16 cellular contexts compared by ENCODE assay signal in genomic region chr6:128498244-128498643, GRCh38. TPM values are rescaled to one million over a fixed set of nuclear protein-coding genes. Genes with fewer than 3 reads are reported as not detected.
DNase-seq lines count a peak whose midpoint lies in the region; ATAC-seq and TF ChIP-seq lines count a peak whose summit lies in the region.
"Had no signal": no experiment of that assay in that cellular context is flagged by ENCODE, and none has a peak within 500 bp of the region (broad histone marks: within the 10 kb centered on the region; RNA-seq: fewer than 3 reads in every experiment).

No MANE protein-coding gene starts in this region.

- H3K4me1 Mint-ChIP-seq in progenitor cell of endocrine pancreas (ENCODE audit: low read depth), result peaks cover 26% of the 10 kb centered on the region
- H3K4me1 Mint-ChIP-seq: CD8-positive, alpha-beta memory T cell had no signal

- ATAC-seq in right lobe of liver, result no peak
- no peak for ATAC-seq in GM18870 (IDR thresholded peaks at IDR 0.05; ENCODE audit: unreplicated experiment)
- ATAC-seq: Right ventricle myocardium inferior had no signal

- TF ChIP-seq EP300 in suprapubic skin (IDR thresholded peaks at IDR 0.05), result no peak

- WGBS in right lobe of liver (ENCODE audit: insufficient coverage, low coverage, low lambda C conversion rate, missing lambda C conversion rate), result 14% methylated on average over 2 of the region's 2 CpGs
- 68% methylated on average over 2 of the region's 2 CpGs for WGBS in suprapubic skin

- peak; percentile 70 for DNase-seq in NCI-H69 (lab: John Stamatoyannopoulos, UW)
- DNase-seq in right lobe of liver, result no peak
- DNase-seq in progenitor cell of endocrine pancreas (ENCODE audit: low spot score, unreplicated experiment), result no peak
- DNase-seq in T-helper 9 cell, result no peak
- DNase-seq in suprapubic skin (ENCODE audit: low spot score in 2 of 2), result no peak
- DNase-seq in stimulated activated CD4-positive, alpha-beta T cell treated with anti-CD3 and anti-CD28 coated beads, Interleukin-4, amount 100 ng/mL, for 24 hours, result no peak
- DNase-seq: CD8-positive, alpha-beta memory T cell; HCEC 1CT; NCI-H1048; NCI-H2107; NCI-H446; NCI-H774; SK-N-SH had no signal

- peak overlapping the region; percentile 41 for H3K27ac Mint-ChIP-seq in progenitor cell of endocrine pancreas
- H3K27ac Mint-ChIP-seq: CD8-positive, alpha-beta memory T cell had no signal

- H3K27me3 ChIP-seq in right lobe of liver (no peaks in the 10 kb centered on the region), suprapubic skin (no peaks in the 10 kb centered on the region)

- H3K36me3 Mint-ChIP-seq in progenitor cell of endocrine pancreas (ENCODE audit: insufficient read depth), result peaks cover 1% of the 10 kb centered on the region

- H3K4me3 ChIP-seq in right lobe of liver (no peak overlapping the region), suprapubic skin (no peak overlapping the region)

- TF ChIP-seq CTCF in right lobe of liver (IDR thresholded peaks at IDR 0.05) (no peak), progenitor cell of endocrine pancreas (IDR thresholded peaks at IDR 0.05; ENCODE audit: unreplicated experiment) (no peak), suprapubic skin (IDR thresholded peaks at IDR 0.05) (no peak)

- TF ChIP-seq POLR2A in right lobe of liver (IDR thresholded peaks at IDR 0.05), result no peak
- TF ChIP-seq POLR2A in suprapubic skin (IDR thresholded peaks at IDR 0.05), result no peak

- H3K4me1 ChIP-seq in right lobe of liver, result peaks cover 0 to 42% (median 7%) of the 10 kb centered on the region in 4 donors
- H3K4me1 ChIP-seq in suprapubic skin, result peaks cover 4% of the 10 kb centered on the region

- H3K9me3 Mint-ChIP-seq in progenitor cell of endocrine pancreas (ENCODE audit: low read depth), result no peaks in the 10 kb centered on the region
- H3K9me3 Mint-ChIP-seq: CD8-positive, alpha-beta memory T cell had no signal

- no peaks in the 10 kb centered on the region for H3K27me3 Mint-ChIP-seq in progenitor cell of endocrine pancreas

- H3K9me3 ChIP-seq in right lobe of liver (no peaks in the 10 kb centered on the region), suprapubic skin (no peaks in the 10 kb centered on the region)
- H3K9me3 ChIP-seq: SK-N-SH had no signal

- intact Hi-C loops in right lobe of liver (cut with DNase I), result no loop called here

- H3K27ac ChIP-seq in cingulate gyrus (ENCODE audit: low read depth, low read length), result peak overlapping the region; percentile 57
- peak overlapping the region; percentile 76 to 87 (median 86) for H3K27ac ChIP-seq in right lobe of liver
- H3K27ac ChIP-seq in suprapubic skin, result no peak overlapping the region

- no peak overlapping the region for H3K4me3 Mint-ChIP-seq in progenitor cell of endocrine pancreas (ENCODE audit: low read depth)
- H3K4me3 Mint-ChIP-seq: CD8-positive, alpha-beta memory T cell had no signal

- no peaks in the 10 kb centered on the region for H3K36me3 ChIP-seq in right lobe of liver
- no peaks in the 10 kb centered on the region for H3K36me3 ChIP-seq in suprapubic skin

RNA-seq across cellular contexts. Expression of gene PTPRK, which starts 22.2 kb away (rescaled TPM):
- total RNA-seq in right lobe of liver (10 to 100 TPM; 27.7 to 54.5 (median 35.7) TPM), progenitor cell of endocrine pancreas (86.2 and 93.7 TPM in 2 replicates), suprapubic skin (10 to 100 TPM; 40.1 to 82.0 (median 57.6) TPM)
